ENCODE assay signal across 7 cellular contexts in genomic region chr1:155967410-155968400, GRCh38. TPM values are rescaled to one million over a fixed set of nuclear protein-coding genes. Genes with fewer than 3 reads are reported as not detected.
A peak's percentile ranks its signal among the peaks of the same experiment; 100 is the strongest.
DNase-seq lines count a peak whose midpoint lies in the region; ATAC-seq and TF ChIP-seq lines count a peak whose summit lies in the region.
"Had no signal": no experiment of that assay in that cellular context is flagged by ENCODE, and none has a peak within 500 bp of the region (broad histone marks: within the 10 kb centered on the region; RNA-seq: fewer than 3 reads in every experiment).

No MANE protein-coding gene starts in this region.

- H3K27me3 Mint-ChIP-seq in activated T-cell treated with anti-CD3 and anti-CD28 coated beads, Interleukin-2, amount 50 U/mL, for 4 hours (ENCODE audit: low read depth), result no peaks in the 10 kb centered on the region

- H3K27me3 ChIP-seq in tibial artery, result no peaks in the 10 kb centered on the region

- no peak for TF ChIP-seq POLR2A in lower leg skin (IDR thresholded peaks at IDR 0.05)

- peaks cover 0 to 73% (median 62%) of the 10 kb centered on the region in 4 donors for H3K4me1 ChIP-seq in tibial artery

- intact Hi-C loops in left ventricle myocardium superior (cut with micrococcal nuclease) (no loop called here), tibial artery (cut with DNase I; ENCODE audit: low total_unique reads) (no loop called here), lower leg skin (cut with DNase I; ENCODE audit: low total_unique reads) (no loop called here)

- no peaks in the 10 kb centered on the region for H3K9me3 Mint-ChIP-seq in activated T-cell treated with anti-CD3 and anti-CD28 coated beads, Interleukin-2, amount 50 U/mL, for 4 hours

- H3K4me3 ChIP-seq in tibial artery (peak overlapping the region in 1 of 2 donors; percentile 22), lower leg skin (ENCODE audit: low read depth, poor library complexity, severe bottlenecking) (no peak overlapping the region)

- peaks cover 64% of the 10 kb centered on the region for H3K4me1 Mint-ChIP-seq in activated T-cell treated with anti-CD3 and anti-CD28 coated beads, Interleukin-2, amount 50 U/mL, for 4 hours (ENCODE audit: low read depth)

- DNase-seq in activated T-cell treated with anti-CD3 and anti-CD28 coated beads, Interleukin-2, amount 50 U/mL, for 4 hours, result no peak
- no peak for DNase-seq in activated T-cell treated with anti-CD3 and anti-CD28 coated beads for 4 hours
- peak; percentile 61 for DNase-seq in left ventricle myocardium superior
- DNase-seq in tibial artery, result peak in 1 of 2 donors; percentile 78
- no peak for DNase-seq in lower leg skin (ENCODE audit: low spot score in 2 of 2)
- DNase-seq in kidney glomerular epithelial cell (lab: John Stamatoyannopoulos, UW), result no peak

- TF ChIP-seq CTCF in tibial artery (IDR thresholded peaks at IDR 0.05), result no peak
- TF ChIP-seq CTCF in lower leg skin (IDR thresholded peaks at IDR 0.05), result no peak

- 68 to 70% methylated on average over 19 of the region's 19 CpGs for WGBS in lower leg skin, 2 donors

- peak overlapping the region; percentile 76 to 99 for H3K27ac ChIP-seq in tibial artery
- H3K27ac ChIP-seq: C4-2B had no signal

- peak overlapping the region; percentile 39 for H3K4me3 Mint-ChIP-seq in activated T-cell treated with anti-CD3 and anti-CD28 coated beads, Interleukin-2, amount 50 U/mL, for 4 hours

- ATAC-seq in activated T-cell treated with anti-CD3 and anti-CD28 coated beads, Interleukin-2, amount 50 U/mL, for 4 hours, result no peak
- ATAC-seq in left ventricle myocardium superior, result peak; percentile 58

- H3K9me3 ChIP-seq in tibial artery, result no peaks in the 10 kb centered on the region

- peaks cover 39% of the 10 kb centered on the region for H3K36me3 Mint-ChIP-seq in activated T-cell treated with anti-CD3 and anti-CD28 coated beads, Interleukin-2, amount 50 U/mL, for 4 hours (ENCODE audit: insufficient read depth)

- peaks cover 49 to 70% (median 62%) of the 10 kb centered on the region in 3 donors for H3K36me3 ChIP-seq in tibial artery

RNA-seq across cellular contexts. Expression of gene ARHGEF2, which starts 10.6 kb away (rescaled TPM):
- total RNA-seq in activated T-cell treated with anti-CD3 and anti-CD28 coated beads, Interleukin-2, amount 50 U/mL, for 4 hours, result 100 to 1,000 TPM; 144 to 174 (median 149) TPM
- total RNA-seq in left ventricle myocardium superior (61.2 TPM), lower leg skin (10 to 100 TPM; 18.7 to 35.5 (median 28.3) TPM)

RNA-seq across cellular contexts. Expression of gene RXFP4, which starts 26.3 kb away (rescaled TPM):
- not detected for total RNA-seq in activated T-cell treated with anti-CD3 and anti-CD28 coated beads, Interleukin-2, amount 50 U/mL, for 4 hours
- total RNA-seq in left ventricle myocardium superior, result not detected
- total RNA-seq in lower leg skin, result not detected

RNA-seq across cellular contexts. Expression of gene KHDC4, which starts 33.5 kb away (rescaled TPM):
- total RNA-seq in activated T-cell treated with anti-CD3 and anti-CD28 coated beads, Interleukin-2, amount 50 U/mL, for 4 hours, result 10 to 100 TPM; 32.2 to 38.3 (median 37.9) TPM
- total RNA-seq in left ventricle myocardium superior (22.6 TPM), lower leg skin (10 to 100 TPM; 32.7 to 96.0 (median 45.5) TPM)

RNA-seq across cellular contexts. Expression of gene SSR2, which starts 53.0 kb away (rescaled TPM):
- total RNA-seq in activated T-cell treated with anti-CD3 and anti-CD28 coated beads, Interleukin-2, amount 50 U/mL, for 4 hours, result 100 to 1,000 TPM; 167 to 183 (median 173) TPM
- total RNA-seq in left ventricle myocardium superior, result 75.8 TPM
- total RNA-seq in lower leg skin, result 100 to 1,000 TPM; 113 to 215 (median 185) TPM

RNA-seq across cellular contexts. Expression of gene RIT1, which starts 56.6 kb away (rescaled TPM):
- 10 to 100 TPM; 15.6 to 25.0 (median 17.9) TPM for total RNA-seq in activated T-cell treated with anti-CD3 and anti-CD28 coated beads, Interleukin-2, amount 50 U/mL, for 4 hours
- total RNA-seq in left ventricle myocardium superior (18.7 TPM), lower leg skin (10 to 100 TPM; 16.1 to 34.2 (median 24.2) TPM)
